29 cellular contexts compared by ENCODE assay signal in genomic region chr2:186522538-186522937, GRCh38.
"Had no signal": no experiment of that assay in that cellular context is flagged by ENCODE, and none has a peak within 500 bp of the region (broad histone marks: within the 10 kb centered on the region; RNA-seq: fewer than 3 reads in every experiment).

No MANE protein-coding gene starts in this region.

- DNase-seq: effector CD8-positive, alpha-beta T cell; endodermal cell; erythroblast; esophagus squamous epithelium; foreskin melanocyte; hypothalamus; immature natural killer cell; islet precursor cell; kidney glomerular epithelial cell; left colon; left ventricle myocardium superior; lower lobe of right lung; midbrain; naive thymus-derived CD4-positive, alpha-beta T cell; nephron progenitor cell; nucleus accumbens; sigmoid colon; stimulated activated CD4-positive, alpha-beta T cell treated with anti-CD3 and anti-CD28 coated beads, Interleukin-2, amount 100 ng/mL, for 24 hours; stimulated activated CD4-positive, alpha-beta T cell treated with anti-CD3 and anti-CD28 coated beads, Interleukin-4, amount 100 ng/mL, for 24 hours; stimulated activated naive CD8-positive, alpha-beta T cell treated with anti-CD3 and anti-CD28 coated beads, Interleukin-15, Interleukin-2, amounts not matched to agents 100 U/mL and 50 U/mL, for 24 hours; upper lobe of right lung had no signal

- H3K27me3 Mint-ChIP-seq: dendritic cell treated with granulocyte-macrophage colony-stimulating factor and Interleukin-4, amounts not matched to agents 40 ng/mL and 50 ng/mL, for 4 days; naive thymus-derived CD4-positive, alpha-beta T cell; stimulated activated memory B cell treated with anti-CD40 and anti-IgM and Interleukin-4, amounts not matched to agents 10 μg/mL and 1 μg/mL and 100 μg/mL, for 72 hours had no signal

- H3K36me3 ChIP-seq: prostate gland had no signal

- H3K9me3 Mint-ChIP-seq: dendritic cell treated with granulocyte-macrophage colony-stimulating factor and Interleukin-4, amounts not matched to agents 40 ng/mL and 50 ng/mL, for 4 days; immature natural killer cell had no signal

- H3K27ac ChIP-seq: esophagus squamous epithelium, lower lobe of right lung, prostate gland, right atrium auricular region, sigmoid colon, thoracic aorta, tibial nerve, upper lobe of right lung, vagina had no signal

- H3K4me3 Mint-ChIP-seq: dendritic cell treated with granulocyte-macrophage colony-stimulating factor and Interleukin-4, amounts not matched to agents 40 ng/mL and 50 ng/mL, for 4 days; endodermal cell; immature natural killer cell; naive thymus-derived CD4-positive, alpha-beta T cell; nephron progenitor cell; stimulated activated memory B cell treated with anti-CD40 and anti-IgM and Interleukin-4, amounts not matched to agents 10 μg/mL and 1 μg/mL and 100 μg/mL, for 72 hours had no signal

- ATAC-seq: left colon; left ventricle myocardium superior; lower lobe of right lung; naive thymus-derived CD4-positive, alpha-beta T cell; stimulated activated memory B cell treated with anti-CD40 and anti-IgM and Interleukin-4, amounts not matched to agents 10 μg/mL and 1 μg/mL and 100 μg/mL, for 72 hours; stimulated activated naive CD8-positive, alpha-beta T cell treated with anti-CD3 and anti-CD28 coated beads, Interleukin-15, Interleukin-2, amounts not matched to agents 100 U/mL and 50 U/mL, for 24 hours; upper lobe of right lung had no signal

- H3K27me3 ChIP-seq: esophagus squamous epithelium, right atrium auricular region, sigmoid colon, tibial nerve, upper lobe of right lung, vagina had no signal

- H3K4me3 ChIP-seq: esophagus squamous epithelium, lower lobe of right lung, prostate gland, right atrium auricular region, sigmoid colon, thoracic aorta, tibial nerve, upper lobe of right lung, vagina had no signal

- H3K4me1 Mint-ChIP-seq: stimulated activated memory B cell treated with anti-CD40 and anti-IgM and Interleukin-4, amounts not matched to agents 10 μg/mL and 1 μg/mL and 100 μg/mL, for 72 hours had no signal

- H3K9me3 ChIP-seq: esophagus squamous epithelium, lower lobe of right lung, prostate gland, right atrium auricular region, sigmoid colon, thoracic aorta, tibial nerve, upper lobe of right lung, vagina had no signal

- H3K4me1 ChIP-seq: lower lobe of right lung, prostate gland, upper lobe of right lung had no signal

- FAIRE-seq: colon had no signal

- H3K27ac Mint-ChIP-seq: dendritic cell treated with granulocyte-macrophage colony-stimulating factor and Interleukin-4, amounts not matched to agents 40 ng/mL and 50 ng/mL, for 4 days; endodermal cell; immature natural killer cell; stimulated activated memory B cell treated with anti-CD40 and anti-IgM and Interleukin-4, amounts not matched to agents 10 μg/mL and 1 μg/mL and 100 μg/mL, for 72 hours had no signal
